9 cellular contexts compared by ENCODE assay signal in the genomic region with DNA sequence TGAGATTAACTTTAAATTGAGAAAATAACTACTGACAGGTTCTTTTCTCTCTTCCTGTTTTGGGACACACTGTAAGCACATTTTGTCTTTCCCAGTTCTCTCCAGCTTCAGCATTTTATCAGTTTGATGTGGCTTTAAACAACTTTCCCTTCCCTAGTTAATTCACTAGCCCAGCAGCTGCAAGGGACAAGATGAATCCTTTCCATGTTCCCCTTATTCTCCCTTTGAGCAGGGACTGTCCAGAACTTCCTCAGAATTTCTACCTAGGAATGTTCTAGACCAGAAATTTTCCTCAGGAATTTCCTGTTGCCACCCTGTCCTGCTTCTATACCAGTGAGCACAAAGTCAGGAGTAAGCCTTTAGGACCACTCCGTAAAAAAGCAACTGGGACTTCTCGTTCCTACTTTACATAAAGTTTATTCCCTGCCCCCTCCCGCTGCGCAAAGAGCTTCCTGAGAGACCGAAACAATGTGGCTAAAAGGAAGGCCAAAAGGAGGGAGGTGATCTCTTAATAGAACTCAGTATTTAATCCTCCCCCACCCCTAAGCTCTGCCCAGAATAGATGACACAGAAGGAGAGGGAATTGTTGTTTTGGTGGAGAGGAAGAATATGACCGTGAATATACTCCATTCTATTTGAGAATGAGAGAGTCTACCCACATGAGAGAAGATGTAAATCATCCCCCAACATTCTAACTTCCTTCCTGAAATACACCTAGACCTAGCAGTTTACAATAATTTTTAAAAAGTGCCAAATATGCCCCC.
DNase-seq lines count a peak whose midpoint lies in the region; ATAC-seq, FAIRE-seq and TF ChIP-seq lines count a peak whose summit lies in the region.
"Had no signal": no experiment of that assay in that cellular context is flagged by ENCODE, and none has a peak within 500 bp of the region (broad histone marks: within the 10 kb centered on the region; RNA-seq: fewer than 3 reads in every experiment).

No MANE protein-coding gene starts in this region.

- peaks cover 4% of the 10 kb centered on the region for H3K9me3 Mint-ChIP-seq in activated CD8-positive, alpha-beta T cell treated with anti-CD3 and anti-CD28 coated beads for 36 hours

- peaks cover 2% of the 10 kb centered on the region for H3K36me3 Mint-ChIP-seq in activated CD8-positive, alpha-beta T cell treated with anti-CD3 and anti-CD28 coated beads for 36 hours (ENCODE audit: low read depth)

- no peaks in the 10 kb centered on the region for H3K27me3 Mint-ChIP-seq in activated CD8-positive, alpha-beta T cell treated with anti-CD3 and anti-CD28 coated beads for 36 hours

- CTCF ChIA-PET in activated CD8-positive, alpha-beta T cell treated with anti-CD3 and anti-CD28 coated beads for 36 hours (lab: Charles Lee) = interaction anchor here (1.1 to 2.2 kb wide), 2 partner anchors 9 to 78 kb away, joined by 3 to 10 read pairs; no protein-coding TSS in a partner anchor

- peak overlapping the region; percentile 1 for H3K4me3 ChIP-seq in left ventricle myocardium inferior
- no peak overlapping the region for H3K4me3 ChIP-seq in spleen

- intact Hi-C loops in activated CD8-positive, alpha-beta T cell treated with anti-CD3 and anti-CD28 coated beads for 36 hours (cut with micrococcal nuclease) = no loop called here
- intact Hi-C loops in left ventricle myocardium inferior (cut with micrococcal nuclease) = no loop called here
- intact Hi-C loops in spleen (cut with DNase I; ENCODE audit: low total_unique reads) = no loop called here

- peak; percentile 79 for FAIRE-seq in GM19239 (lab: Jason Lieb, UNC)
- FAIRE-seq: islet of Langerhans had no signal

- H3K4me1 ChIP-seq in left ventricle myocardium inferior (peaks cover 15% of the 10 kb centered on the region), spleen (peaks cover 0 to 24% (median 4%) of the 10 kb centered on the region in 6 donors)

- peaks cover 35% of the 10 kb centered on the region for H3K4me1 Mint-ChIP-seq in activated CD8-positive, alpha-beta T cell treated with anti-CD3 and anti-CD28 coated beads for 36 hours (ENCODE audit: low read depth)

- POLR2A ChIA-PET in activated CD8-positive, alpha-beta T cell treated with anti-CD3 and anti-CD28 coated beads for 36 hours (lab: Charles Lee) = interaction anchor here (1.1 kb wide), 1 partner anchor 59 kb away, joined by 3 read pairs; no protein-coding TSS in a partner anchor

- TF ChIP-seq POLR2A in spleen (IDR thresholded peaks at IDR 0.05) = no peak

- TF ChIP-seq CTCF in activated CD8-positive, alpha-beta T cell treated with anti-CD3 and anti-CD28 coated beads for 36 hours (IDR thresholded peaks at IDR 0.05) = no peak
- no peak for TF ChIP-seq CTCF in left ventricle myocardium inferior (IDR thresholded peaks at IDR 0.05; ENCODE audit: borderline replicate concordance)
- TF ChIP-seq CTCF in spleen (IDR thresholded peaks at IDR 0.05 in 8 of 11, conservative IDR thresholded peaks at IDR 0.05 in 3 of 11) = no peak

- H3K27ac ChIP-seq in left ventricle myocardium inferior (replicated peaks) = peak overlapping the region; percentile 72
- H3K27ac ChIP-seq in spleen = peak overlapping the region in 6 of 8 donors; percentile 17 to 42 (median 28)

- no peak for ATAC-seq in activated CD8-positive, alpha-beta T cell treated with anti-CD3 and anti-CD28 coated beads for 36 hours
- ATAC-seq in GM18868 (IDR thresholded peaks at IDR 0.05; ENCODE audit: unreplicated experiment) (no peak), HG03378 (IDR thresholded peaks at IDR 0.05; ENCODE audit: unreplicated experiment) (no peak)

- H3K27me3 ChIP-seq in left ventricle myocardium inferior (ENCODE audit: low read depth) = no peaks in the 10 kb centered on the region
- no peaks in the 10 kb centered on the region for H3K27me3 ChIP-seq in spleen (replicated peaks in 1 of 7)

- peak overlapping the region; percentile 22 for H3K4me3 Mint-ChIP-seq in activated CD8-positive, alpha-beta T cell treated with anti-CD3 and anti-CD28 coated beads for 36 hours

- 7 to 16% (median 10%) methylated on average over 6 of the region's 6 CpGs for WGBS in spleen, 5 donors

- peak overlapping the region; percentile 35 for H3K27ac Mint-ChIP-seq in activated CD8-positive, alpha-beta T cell treated with anti-CD3 and anti-CD28 coated beads for 36 hours

- DNase-seq in GM19239 (ENCODE audit: insufficient read length, low spot score) (no peak), left ventricle myocardium inferior (no peak), spleen (no peak), NCI-H2081 treated with DMSO at 0.1 percent for 48 hours (lab: John Stamatoyannopoulos, UW) (no peak), mucosa of gallbladder (ENCODE audit: low spot score) (no peak)
- DNase-seq in activated CD8-positive, alpha-beta T cell treated with anti-CD3 and anti-CD28 coated beads for 36 hours = no peak

- H3K9me3 ChIP-seq in left ventricle myocardium inferior (replicated peaks) (peaks cover 10% of the 10 kb centered on the region), spleen (peaks cover 0 to 5% (median 0%) of the 10 kb centered on the region in 8 donors)

- no peaks in the 10 kb centered on the region for H3K36me3 ChIP-seq in left ventricle myocardium inferior
- no peaks in the 10 kb centered on the region for H3K36me3 ChIP-seq in spleen
